Comparison of ENCODE assay signal across 15 cellular contexts in the genomic region with DNA sequence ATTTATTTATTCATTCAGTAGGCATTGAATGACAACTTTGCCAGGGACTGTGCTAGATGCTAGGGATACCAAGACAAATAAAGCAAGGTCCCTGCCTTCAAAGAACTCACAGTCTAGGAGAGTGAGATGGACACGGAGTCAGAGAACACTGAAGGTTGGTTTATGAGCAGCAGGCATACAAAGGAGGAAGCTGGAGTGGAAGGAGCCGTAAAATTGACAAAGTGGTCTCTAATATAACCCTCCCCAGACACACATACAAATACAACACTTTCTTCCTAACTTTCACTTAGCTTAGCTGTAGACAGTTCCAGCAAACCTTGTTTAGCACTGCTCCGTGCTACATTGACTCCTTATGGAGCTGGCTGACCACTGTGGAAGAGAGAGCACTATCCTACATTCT.
DNase-seq lines count a peak whose midpoint lies in the region; ATAC-seq and TF ChIP-seq lines count a peak whose summit lies in the region.
"Had no signal": no experiment of that assay in that cellular context is flagged by ENCODE, and none has a peak within 500 bp of the region (broad histone marks: within the 10 kb centered on the region; RNA-seq: fewer than 3 reads in every experiment).

No MANE protein-coding gene starts in this region.

- in situ Hi-C loops in KBM-7 (cut with MboI; ENCODE audit: low pct_unique_long_range_greater_than_20kb, low sequenced_read_pairs): no loop called here

- TF ChIP-seq CTCF in nephron progenitor cell (IDR thresholded peaks at IDR 0.05): no peak

- DNase-seq in KBM-7 (peak; percentile 58), MV-4-11 (lab: John Stamatoyannopoulos, UW) (peak; percentile 11), nephron progenitor cell (no peak), NCI-H1694 (lab: John Stamatoyannopoulos, UW) (no peak)
- no peak for DNase-seq in central memory CD8-positive, alpha-beta T cell (ENCODE audit: low spot score in 2 of 2)
- DNase-seq in activated CD4-positive, alpha-beta memory T cell treated with anti-CD3 and anti-CD28 coated beads, Interleukin-2, amount 10 ng/mL, durations not matched to agents 7 days and 5 days: no peak
- DNase-seq: C1 segment of cervical spinal cord; Calu3; CD4-positive, alpha-beta memory T cell; COR-L47; DMS53; DMS79 treated with DMSO at 0.1 percent for 48 hours; HFFc6 had no signal

- ATAC-seq in central memory CD8-positive, alpha-beta T cell (replicated peaks; ENCODE audit: extremely low read depth, poor library complexity, severe bottlenecking): no peak
- no peak for ATAC-seq in HG02840 (IDR thresholded peaks at IDR 0.05; ENCODE audit: low FRiP score, unreplicated experiment)
- ATAC-seq: GM23338 had no signal

- H3K36me3 Mint-ChIP-seq in central memory CD8-positive, alpha-beta T cell (ENCODE audit: insufficient read depth): peaks cover 5% of the 10 kb centered on the region
- H3K36me3 Mint-ChIP-seq in nephron progenitor cell (ENCODE audit: low read depth): peaks cover 16% of the 10 kb centered on the region
- peaks cover 2% of the 10 kb centered on the region for H3K36me3 Mint-ChIP-seq in activated CD4-positive, alpha-beta memory T cell treated with anti-CD3 and anti-CD28 coated beads, Interleukin-2, amount 10 ng/mL, durations not matched to agents 7 days and 5 days (ENCODE audit: low read depth)

- H3K4me1 Mint-ChIP-seq in central memory CD8-positive, alpha-beta T cell: no peaks in the 10 kb centered on the region
- H3K4me1 Mint-ChIP-seq in nephron progenitor cell: peaks cover 46% of the 10 kb centered on the region
- H3K4me1 Mint-ChIP-seq in activated CD4-positive, alpha-beta memory T cell treated with anti-CD3 and anti-CD28 coated beads, Interleukin-2, amount 10 ng/mL, durations not matched to agents 7 days and 5 days: no peaks in the 10 kb centered on the region
- H3K4me1 Mint-ChIP-seq: CD4-positive, alpha-beta memory T cell had no signal

- H3K9me3 Mint-ChIP-seq in central memory CD8-positive, alpha-beta T cell: no peaks in the 10 kb centered on the region
- H3K9me3 Mint-ChIP-seq in nephron progenitor cell: peaks cover 10% of the 10 kb centered on the region
- no peaks in the 10 kb centered on the region for H3K9me3 Mint-ChIP-seq in activated CD4-positive, alpha-beta memory T cell treated with anti-CD3 and anti-CD28 coated beads, Interleukin-2, amount 10 ng/mL, durations not matched to agents 7 days and 5 days
- H3K9me3 Mint-ChIP-seq: GM23338, HFFc6 had no signal

- no peak overlapping the region for H3K4me3 Mint-ChIP-seq in central memory CD8-positive, alpha-beta T cell
- no peak overlapping the region for H3K4me3 Mint-ChIP-seq in nephron progenitor cell
- H3K4me3 Mint-ChIP-seq in activated CD4-positive, alpha-beta memory T cell treated with anti-CD3 and anti-CD28 coated beads, Interleukin-2, amount 10 ng/mL, durations not matched to agents 7 days and 5 days: no peak overlapping the region
- H3K4me3 Mint-ChIP-seq: CD4-positive, alpha-beta memory T cell; GM23338; HFFc6 had no signal

- no peaks in the 10 kb centered on the region for H3K27me3 Mint-ChIP-seq in central memory CD8-positive, alpha-beta T cell
- peaks cover 12% of the 10 kb centered on the region for H3K27me3 Mint-ChIP-seq in nephron progenitor cell (ENCODE audit: low read depth, poor library complexity)
- H3K27me3 Mint-ChIP-seq in activated CD4-positive, alpha-beta memory T cell treated with anti-CD3 and anti-CD28 coated beads, Interleukin-2, amount 10 ng/mL, durations not matched to agents 7 days and 5 days: no peaks in the 10 kb centered on the region
- H3K27me3 Mint-ChIP-seq: CD4-positive, alpha-beta memory T cell had no signal

- CTCF ChIA-PET in activated CD4-positive, alpha-beta memory T cell treated with anti-CD3 and anti-CD28 coated beads, Interleukin-2, amount 10 ng/mL, durations not matched to agents 7 days and 5 days (lab: Charles Lee): no interaction called here

- POLR2A ChIA-PET in activated CD4-positive, alpha-beta memory T cell treated with anti-CD3 and anti-CD28 coated beads, Interleukin-2, amount 10 ng/mL, durations not matched to agents 7 days and 5 days (lab: Charles Lee): no interaction called here

- H3K27ac Mint-ChIP-seq in central memory CD8-positive, alpha-beta T cell (ENCODE audit: low read depth): peak overlapping the region; percentile 32
- peak overlapping the region; percentile 63 for H3K27ac Mint-ChIP-seq in nephron progenitor cell
- H3K27ac Mint-ChIP-seq in activated CD4-positive, alpha-beta memory T cell treated with anti-CD3 and anti-CD28 coated beads, Interleukin-2, amount 10 ng/mL, durations not matched to agents 7 days and 5 days: no peak overlapping the region
- H3K27ac Mint-ChIP-seq: CD4-positive, alpha-beta memory T cell; GM23338; HFFc6 had no signal

Comparison
In these comparisons a context has a peak if more than half of its experiments do, and no peak if none do; other contexts are left out.
1. DNase-seq: peak in KBM-7 (single experiment) and MV-4-11 (single experiment); none in central memory CD8-positive, alpha-beta T cell (0 of 2), nephron progenitor cell (single experiment), activated CD4-positive, alpha-beta memory T cell treated with anti-CD3 and anti-CD28 coated beads, Interleukin-2, amount 10 ng/mL, durations not matched to agents 7 days and 5 days (single experiment) and NCI-H1694 (single experiment).